1 cellular context compared by ENCODE assay signal in genomic region chr1:202235856-202236837, GRCh38.
TF ChIP-seq lines count a peak whose summit lies in the region.

No MANE protein-coding gene starts in this region.

TF ChIP-seq in A549, 52 proteins besides CTCF, POLR2A, EP300 and RAD21 (continued from another document):
- TF ChIP-seq USF2 (IDR thresholded peaks at IDR 0.05) (no peak), BHLHE40 (IDR thresholded peaks at IDR 0.05; ENCODE audit: low read depth, low read length) (no peak), CBX8 (IDR thresholded peaks at IDR 0.05) (no peak), NR3C1 (IDR thresholded peaks at IDR 0.05) (no peak), KDM5A (IDR thresholded peaks at IDR 0.05) (no peak), PBX3 (IDR thresholded peaks at IDR 0.05) (peak; percentile 75; the same call in 1 of the 2 replicates), ZNF302 (CRISPR knock-in tag; IDR thresholded peaks at IDR 0.05) (no peak), RFX5 (IDR thresholded peaks at IDR 0.05) (no peak), HES2 (IDR thresholded peaks at IDR 0.05) (no peak), JUN (IDR thresholded peaks at IDR 0.05) (peak; percentile 28 to 66; a peak in 3 of 5 replicates), EHMT2 (IDR thresholded peaks at IDR 0.05; ENCODE audit: low read depth) (no peak), CHD2 (IDR thresholded peaks at IDR 0.05; ENCODE audit: low read length, partially characterized antibody) (no peak), RCOR1 (IDR thresholded peaks at IDR 0.05; ENCODE audit: low read depth, low read length) (no peak), FOSB (CRISPR knock-in tag; IDR thresholded peaks at IDR 0.05) (no peak), PHF8 (IDR thresholded peaks at IDR 0.05; ENCODE audit: borderline replicate concordance, low read depth) (no peak)
- TF ChIP-seq, protein P1, sequence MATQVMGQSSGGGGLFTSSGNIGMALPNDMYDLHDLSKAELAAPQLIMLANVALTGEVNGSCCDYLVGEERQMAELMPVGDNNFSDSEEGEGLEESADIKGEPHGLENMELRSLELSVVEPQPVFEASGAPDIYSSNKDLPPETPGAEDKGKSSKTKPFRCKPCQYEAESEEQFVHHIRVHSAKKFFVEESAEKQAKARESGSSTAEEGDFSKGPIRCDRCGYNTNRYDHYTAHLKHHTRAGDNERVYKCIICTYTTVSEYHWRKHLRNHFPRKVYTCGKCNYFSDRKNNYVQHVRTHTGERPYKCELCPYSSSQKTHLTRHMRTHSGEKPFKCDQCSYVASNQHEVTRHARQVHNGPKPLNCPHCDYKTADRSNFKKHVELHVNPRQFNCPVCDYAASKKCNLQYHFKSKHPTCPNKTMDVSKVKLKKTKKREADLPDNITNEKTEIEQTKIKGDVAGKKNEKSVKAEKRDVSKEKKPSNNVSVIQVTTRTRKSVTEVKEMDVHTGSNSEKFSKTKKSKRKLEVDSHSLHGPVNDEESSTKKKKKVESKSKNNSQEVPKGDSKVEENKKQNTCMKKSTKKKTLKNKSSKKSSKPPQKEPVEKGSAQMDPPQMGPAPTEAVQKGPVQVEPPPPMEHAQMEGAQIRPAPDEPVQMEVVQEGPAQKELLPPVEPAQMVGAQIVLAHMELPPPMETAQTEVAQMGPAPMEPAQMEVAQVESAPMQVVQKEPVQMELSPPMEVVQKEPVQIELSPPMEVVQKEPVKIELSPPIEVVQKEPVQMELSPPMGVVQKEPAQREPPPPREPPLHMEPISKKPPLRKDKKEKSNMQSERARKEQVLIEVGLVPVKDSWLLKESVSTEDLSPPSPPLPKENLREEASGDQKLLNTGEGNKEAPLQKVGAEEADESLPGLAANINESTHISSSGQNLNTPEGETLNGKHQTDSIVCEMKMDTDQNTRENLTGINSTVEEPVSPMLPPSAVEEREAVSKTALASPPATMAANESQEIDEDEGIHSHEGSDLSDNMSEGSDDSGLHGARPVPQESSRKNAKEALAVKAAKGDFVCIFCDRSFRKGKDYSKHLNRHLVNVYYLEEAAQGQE (IDR thresholded peaks at IDR 0.05): no peak
